13 cellular contexts compared by ENCODE assay signal in the genomic region with DNA sequence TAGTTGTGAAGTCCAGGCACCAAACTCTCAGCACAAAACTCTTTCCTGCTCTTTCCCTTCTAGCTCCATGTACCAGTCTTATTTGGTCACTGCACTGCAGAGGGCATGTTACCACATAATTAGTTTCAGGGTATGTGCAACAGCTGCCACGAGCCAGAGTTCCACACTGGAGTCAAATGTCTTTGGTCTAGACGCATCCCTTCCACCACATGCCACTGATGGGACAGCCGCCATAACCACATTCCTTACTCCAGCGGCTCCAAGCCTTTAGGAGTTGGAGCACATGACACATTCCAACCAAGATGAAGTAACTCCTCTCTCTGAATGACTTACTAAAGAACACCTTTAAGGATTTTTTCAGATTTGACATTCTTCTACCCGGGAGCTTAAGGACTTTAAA.
DNase-seq lines count a peak whose midpoint lies in the region; ATAC-seq and TF ChIP-seq lines count a peak whose summit lies in the region.
"Had no signal": no experiment of that assay in that cellular context is flagged by ENCODE, and none has a peak within 500 bp of the region (broad histone marks: within the 10 kb centered on the region; RNA-seq: fewer than 3 reads in every experiment).

No MANE protein-coding gene starts in this region.

- no peaks in the 10 kb centered on the region for H3K79me2 ChIP-seq in MM.1S (ENCODE audit: low read length)

- H4K20me1 ChIP-seq in MM.1S (ENCODE audit: insufficient read depth, low read length): no peaks in the 10 kb centered on the region

- H3K36me3 ChIP-seq in lower lobe of right lung (no peaks in the 10 kb centered on the region), MM.1S (replicated peaks; ENCODE audit: insufficient read depth, low read length) (no peaks in the 10 kb centered on the region)

- no peak overlapping the region for H3K27ac ChIP-seq in lower lobe of right lung
- no peak overlapping the region for H3K27ac ChIP-seq in MM.1S (ENCODE audit: low read length)

- TF ChIP-seq CTCF in AG10803 (conservative IDR thresholded peaks at IDR 0.05; ENCODE audit: low read length) (no peak), lower lobe of right lung (IDR thresholded peaks at IDR 0.05) (no peak), MM.1S (IDR thresholded peaks at IDR 0.05; ENCODE audit: low read length) (no peak)

- H3K4me3 ChIP-seq in AG10803 (ENCODE audit: low read length) (no peak overlapping the region), lower lobe of right lung (no peak overlapping the region), MM.1S (ENCODE audit: low read length) (no peak overlapping the region)

- H3K27me3 ChIP-seq in lower lobe of right lung (ENCODE audit: low read depth) (peaks cover 4% of the 10 kb centered on the region), MM.1S (replicated peaks; ENCODE audit: insufficient read depth, low read length) (no peaks in the 10 kb centered on the region)

- no peak overlapping the region for H3K9ac ChIP-seq in MM.1S (ENCODE audit: low read length)

- H3K9me3 ChIP-seq in lower lobe of right lung: no peaks in the 10 kb centered on the region
- H3K9me3 ChIP-seq in MM.1S (replicated peaks; ENCODE audit: insufficient read depth, low read length): no peaks in the 10 kb centered on the region

- no peak overlapping the region for H2AFZ ChIP-seq in MM.1S (ENCODE audit: low read length)

- DNase-seq in AG10803 (ENCODE audit: low read depth) (peak; percentile 89), HT1080 (ENCODE audit: low read depth) (peak; percentile 51), dedifferentiated amniotic fluid mesenchymal stem cell (ENCODE audit: extremely low spot score) (peak; percentile 65), lower lobe of right lung (no peak), SKM-1 treated with dmso at 0.1 percent for 144 hours (lab: John Stamatoyannopoulos, UW; ENCODE audit: unreplicated experiment) (no peak), MM.1S (no peak), LoVo (ENCODE audit: low spot score) (no peak)
- DNase-seq: activated CD8-positive, alpha-beta memory T cell treated with anti-CD3 and anti-CD28 coated beads, Interleukin-2, amount 10 ng/mL, durations not matched to agents 7 days and 5 days; amniotic stem cell; CD4-positive, CD25-positive, alpha-beta regulatory T cell; stimulated activated CD8-positive, alpha-beta memory T cell treated with anti-CD3 and anti-CD28 coated beads, Interleukin-4, amount 100 ng/mL, for 48 hours; T1000 had no signal

- H3K4me1 ChIP-seq in lower lobe of right lung (peaks cover 5% of the 10 kb centered on the region), MM.1S (ENCODE audit: low read length) (no peaks in the 10 kb centered on the region)

- intact Hi-C loops in lower lobe of right lung (cut with DNase I): no loop called here

- H3K9me2 ChIP-seq in MM.1S (replicated peaks; ENCODE audit: insufficient read depth, low read length): no peaks in the 10 kb centered on the region

- no peak overlapping the region for H3K4me2 ChIP-seq in MM.1S (ENCODE audit: low read depth, low read length)

- H3F3A ChIP-seq in MM.1S (ENCODE audit: insufficient read depth, low read length): no peaks in the 10 kb centered on the region

- ATAC-seq in lower lobe of right lung: peak; percentile 54 to 59
- no peak for ATAC-seq in activated CD4-positive, CD25-positive, alpha-beta regulatory T cell treated with anti-CD3 and anti-CD28 coated beads, Interleukin-2, amount 50 U/mL, for 24 hours
- ATAC-seq: activated CD8-positive, alpha-beta memory T cell treated with anti-CD3 and anti-CD28 coated beads, Interleukin-2, amount 10 ng/mL, durations not matched to agents 7 days and 5 days had no signal

Comparison
In these comparisons a context has a peak if more than half of its experiments do, and no peak if none do; other contexts are left out.
1. DNase-seq: peak in AG10803 (single experiment), HT1080 (single experiment) and dedifferentiated amniotic fluid mesenchymal stem cell (single experiment); none in lower lobe of right lung (single experiment), SKM-1 treated with dmso at 0.1 percent for 144 hours (single experiment), MM.1S (single experiment) and LoVo (single experiment).
2. ATAC-seq: peak in lower lobe of right lung (2 of 2); none in activated CD4-positive, CD25-positive, alpha-beta regulatory T cell treated with anti-CD3 and anti-CD28 coated beads, Interleukin-2, amount 50 U/mL, for 24 hours (0 of 2).